Comparison of ENCODE assay signal across 1 cellular context in the genomic region with DNA sequence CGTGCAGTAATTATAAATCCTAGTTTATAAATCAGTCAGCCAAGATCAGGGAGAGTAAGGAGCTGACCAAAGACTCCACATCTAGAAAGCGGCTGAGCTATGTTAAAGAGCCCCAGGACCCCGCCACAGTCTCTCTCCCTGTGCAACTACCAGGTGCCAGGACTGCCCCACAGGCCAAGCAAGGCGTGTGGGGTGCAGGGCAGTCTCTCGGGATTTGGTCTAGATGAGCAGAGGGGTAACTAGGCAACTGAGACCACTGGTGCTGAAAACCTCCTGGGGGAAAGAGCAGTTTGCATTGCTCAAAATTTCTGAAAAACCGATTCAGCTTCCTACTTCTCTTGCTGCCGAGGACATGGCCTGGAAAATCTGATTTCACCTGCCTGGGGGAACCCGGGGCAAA.
TF ChIP-seq lines count a peak whose summit lies in the region.

No MANE protein-coding gene starts in this region.

TF ChIP-seq in HCT116, 20 proteins besides CTCF, POLR2A, EP300 and RAD21 (continued from another document):
- TF ChIP-seq, protein P1, sequence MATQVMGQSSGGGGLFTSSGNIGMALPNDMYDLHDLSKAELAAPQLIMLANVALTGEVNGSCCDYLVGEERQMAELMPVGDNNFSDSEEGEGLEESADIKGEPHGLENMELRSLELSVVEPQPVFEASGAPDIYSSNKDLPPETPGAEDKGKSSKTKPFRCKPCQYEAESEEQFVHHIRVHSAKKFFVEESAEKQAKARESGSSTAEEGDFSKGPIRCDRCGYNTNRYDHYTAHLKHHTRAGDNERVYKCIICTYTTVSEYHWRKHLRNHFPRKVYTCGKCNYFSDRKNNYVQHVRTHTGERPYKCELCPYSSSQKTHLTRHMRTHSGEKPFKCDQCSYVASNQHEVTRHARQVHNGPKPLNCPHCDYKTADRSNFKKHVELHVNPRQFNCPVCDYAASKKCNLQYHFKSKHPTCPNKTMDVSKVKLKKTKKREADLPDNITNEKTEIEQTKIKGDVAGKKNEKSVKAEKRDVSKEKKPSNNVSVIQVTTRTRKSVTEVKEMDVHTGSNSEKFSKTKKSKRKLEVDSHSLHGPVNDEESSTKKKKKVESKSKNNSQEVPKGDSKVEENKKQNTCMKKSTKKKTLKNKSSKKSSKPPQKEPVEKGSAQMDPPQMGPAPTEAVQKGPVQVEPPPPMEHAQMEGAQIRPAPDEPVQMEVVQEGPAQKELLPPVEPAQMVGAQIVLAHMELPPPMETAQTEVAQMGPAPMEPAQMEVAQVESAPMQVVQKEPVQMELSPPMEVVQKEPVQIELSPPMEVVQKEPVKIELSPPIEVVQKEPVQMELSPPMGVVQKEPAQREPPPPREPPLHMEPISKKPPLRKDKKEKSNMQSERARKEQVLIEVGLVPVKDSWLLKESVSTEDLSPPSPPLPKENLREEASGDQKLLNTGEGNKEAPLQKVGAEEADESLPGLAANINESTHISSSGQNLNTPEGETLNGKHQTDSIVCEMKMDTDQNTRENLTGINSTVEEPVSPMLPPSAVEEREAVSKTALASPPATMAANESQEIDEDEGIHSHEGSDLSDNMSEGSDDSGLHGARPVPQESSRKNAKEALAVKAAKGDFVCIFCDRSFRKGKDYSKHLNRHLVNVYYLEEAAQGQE (IDR thresholded peaks at IDR 0.05; ENCODE audit: low read depth): no peak
TF ChIP-seq in HCT116: peak in this region for 0.
